Comparison of ENCODE assay signal across 1 cellular context in the genomic region with DNA sequence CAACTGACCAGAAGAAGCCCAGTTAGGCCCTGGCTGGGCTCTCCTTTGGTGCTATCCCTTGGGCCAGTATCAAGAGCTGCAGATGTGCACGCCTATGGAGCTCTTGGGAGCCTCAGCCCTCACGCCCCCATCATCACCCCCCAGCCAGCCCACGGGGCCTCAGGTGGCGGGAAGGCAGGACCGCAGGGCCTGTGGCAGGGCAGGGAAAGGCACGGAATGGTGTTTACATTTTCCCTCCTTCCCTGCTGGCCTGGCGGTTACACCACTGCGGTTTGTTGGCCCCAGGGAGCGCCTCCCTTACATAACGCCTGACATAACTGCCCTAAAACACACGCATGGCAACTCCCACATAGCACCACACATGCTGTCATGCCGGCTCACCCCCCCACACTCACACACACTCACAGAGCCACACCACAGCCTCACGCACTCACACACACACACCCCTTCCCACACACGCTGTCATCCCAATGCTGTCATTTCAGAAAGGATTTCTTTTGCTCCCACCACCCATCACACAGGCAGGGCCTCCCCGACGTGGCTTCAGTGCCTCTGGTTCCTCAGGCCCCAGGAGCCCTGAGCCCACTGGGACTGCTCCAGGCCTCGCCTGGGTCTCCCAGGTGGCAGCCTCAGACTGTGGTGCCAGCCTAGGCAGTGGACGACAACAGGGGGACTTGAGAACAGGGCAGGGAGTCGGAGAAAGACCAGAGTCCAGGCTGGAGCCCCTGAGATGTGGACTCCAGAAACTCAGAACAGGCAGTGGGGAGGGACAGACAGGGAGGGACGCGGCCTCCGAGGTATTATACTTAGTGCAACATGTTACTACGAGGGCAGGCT.
TF ChIP-seq lines count a peak whose summit lies in the region.

No MANE protein-coding gene starts in this region.

TF ChIP-seq in GM23338, 12 proteins besides CTCF, POLR2A, EP300 and RAD21 (continued from another document):
- TF ChIP-seq, protein P1, sequence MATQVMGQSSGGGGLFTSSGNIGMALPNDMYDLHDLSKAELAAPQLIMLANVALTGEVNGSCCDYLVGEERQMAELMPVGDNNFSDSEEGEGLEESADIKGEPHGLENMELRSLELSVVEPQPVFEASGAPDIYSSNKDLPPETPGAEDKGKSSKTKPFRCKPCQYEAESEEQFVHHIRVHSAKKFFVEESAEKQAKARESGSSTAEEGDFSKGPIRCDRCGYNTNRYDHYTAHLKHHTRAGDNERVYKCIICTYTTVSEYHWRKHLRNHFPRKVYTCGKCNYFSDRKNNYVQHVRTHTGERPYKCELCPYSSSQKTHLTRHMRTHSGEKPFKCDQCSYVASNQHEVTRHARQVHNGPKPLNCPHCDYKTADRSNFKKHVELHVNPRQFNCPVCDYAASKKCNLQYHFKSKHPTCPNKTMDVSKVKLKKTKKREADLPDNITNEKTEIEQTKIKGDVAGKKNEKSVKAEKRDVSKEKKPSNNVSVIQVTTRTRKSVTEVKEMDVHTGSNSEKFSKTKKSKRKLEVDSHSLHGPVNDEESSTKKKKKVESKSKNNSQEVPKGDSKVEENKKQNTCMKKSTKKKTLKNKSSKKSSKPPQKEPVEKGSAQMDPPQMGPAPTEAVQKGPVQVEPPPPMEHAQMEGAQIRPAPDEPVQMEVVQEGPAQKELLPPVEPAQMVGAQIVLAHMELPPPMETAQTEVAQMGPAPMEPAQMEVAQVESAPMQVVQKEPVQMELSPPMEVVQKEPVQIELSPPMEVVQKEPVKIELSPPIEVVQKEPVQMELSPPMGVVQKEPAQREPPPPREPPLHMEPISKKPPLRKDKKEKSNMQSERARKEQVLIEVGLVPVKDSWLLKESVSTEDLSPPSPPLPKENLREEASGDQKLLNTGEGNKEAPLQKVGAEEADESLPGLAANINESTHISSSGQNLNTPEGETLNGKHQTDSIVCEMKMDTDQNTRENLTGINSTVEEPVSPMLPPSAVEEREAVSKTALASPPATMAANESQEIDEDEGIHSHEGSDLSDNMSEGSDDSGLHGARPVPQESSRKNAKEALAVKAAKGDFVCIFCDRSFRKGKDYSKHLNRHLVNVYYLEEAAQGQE (IDR thresholded peaks at IDR 0.05; ENCODE audit: unreplicated experiment) = no peak
- TF ChIP-seq, protein P2, sequence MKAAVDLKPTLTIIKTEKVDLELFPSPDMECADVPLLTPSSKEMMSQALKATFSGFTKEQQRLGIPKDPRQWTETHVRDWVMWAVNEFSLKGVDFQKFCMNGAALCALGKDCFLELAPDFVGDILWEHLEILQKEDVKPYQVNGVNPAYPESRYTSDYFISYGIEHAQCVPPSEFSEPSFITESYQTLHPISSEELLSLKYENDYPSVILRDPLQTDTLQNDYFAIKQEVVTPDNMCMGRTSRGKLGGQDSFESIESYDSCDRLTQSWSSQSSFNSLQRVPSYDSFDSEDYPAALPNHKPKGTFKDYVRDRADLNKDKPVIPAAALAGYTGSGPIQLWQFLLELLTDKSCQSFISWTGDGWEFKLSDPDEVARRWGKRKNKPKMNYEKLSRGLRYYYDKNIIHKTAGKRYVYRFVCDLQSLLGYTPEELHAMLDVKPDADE (IDR thresholded peaks at IDR 0.05) = no peak
- TF ChIP-seq NANOG (IDR thresholded peaks at IDR 0.05; ENCODE audit: borderline replicate concordance) (no peak), POLR2AphosphoS5 (IDR thresholded peaks at IDR 0.05; ENCODE audit: low read depth) (no peak)
TF ChIP-seq in GM23338: peak in this region for 0.
